In genomic region chr6:43870660-43871061, GRCh38 we compare ENCODE assay signal across 1 cellular context.
TF ChIP-seq lines count a peak whose summit lies in the region.

No MANE protein-coding gene starts in this region.

TF ChIP-seq in IMR-90, 13 proteins besides CTCF, POLR2A, EP300 and RAD21 (continued from another document):
- TF ChIP-seq USF2 (IDR thresholded peaks at IDR 0.05; ENCODE audit: low read depth, low read length): no peak
